Comparison of ENCODE assay signal across 9 cellular contexts in the genomic region with DNA sequence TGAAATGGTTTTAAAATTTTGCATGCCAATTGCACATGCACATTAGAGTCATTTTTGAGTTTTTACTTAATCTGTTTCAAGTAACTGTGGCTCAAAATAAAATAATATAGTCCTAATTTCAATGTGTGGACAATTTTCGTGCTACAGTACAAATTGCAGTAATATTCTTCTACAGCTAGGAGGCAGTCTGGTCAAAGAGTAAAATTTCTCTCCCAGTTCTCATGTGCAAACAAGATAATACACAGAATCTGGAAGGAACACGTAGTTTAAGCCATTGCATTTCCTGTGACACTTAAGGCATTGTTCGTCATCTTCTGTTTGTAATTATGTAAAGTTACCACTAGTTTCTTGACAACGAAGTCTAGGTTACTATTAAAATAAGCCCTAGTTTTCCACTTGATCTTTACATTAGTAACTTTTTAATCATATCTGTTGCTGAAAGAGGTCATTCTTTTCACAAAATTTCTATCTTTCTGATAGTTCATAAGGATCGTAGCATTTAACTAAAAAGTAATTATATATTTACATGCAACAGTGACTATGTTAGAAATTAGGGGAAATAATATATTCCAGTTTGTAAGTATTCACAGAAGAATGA. TPM values are rescaled to one million over a fixed set of nuclear protein-coding genes. Genes with fewer than 3 reads are reported as not detected.
DNase-seq lines count a peak whose midpoint lies in the region; ATAC-seq, FAIRE-seq and TF ChIP-seq lines count a peak whose summit lies in the region.
"Had no signal": no experiment of that assay in that cellular context is flagged by ENCODE, and none has a peak within 500 bp of the region (broad histone marks: within the 10 kb centered on the region; RNA-seq: fewer than 3 reads in every experiment).

No MANE protein-coding gene starts in this region.

- H2AFZ ChIP-seq in PC-9 = no peak overlapping the region

- H3K4me2 ChIP-seq in PC-9 = no peak overlapping the region

- peaks cover 0 to 10% (median 0%) of the 10 kb centered on the region in 7 donors for H3K4me1 Mint-ChIP-seq in naive thymus-derived CD4-positive, alpha-beta T cell

- H3K27me3 Mint-ChIP-seq in naive thymus-derived CD4-positive, alpha-beta T cell = no peaks in the 10 kb centered on the region

- no peaks in the 10 kb centered on the region for H3K4me1 ChIP-seq in PC-9 (replicated peaks; ENCODE audit: insufficient read depth)
- H3K4me1 ChIP-seq in naive thymus-derived CD4-positive, alpha-beta T cell (ENCODE audit: control insufficient read depth in 2 of 2, insufficient read depth in 2 of 2, low read length in 2 of 2) = no peaks in the 10 kb centered on the region

- H3K27me3 ChIP-seq in PC-9 (ENCODE audit: insufficient read depth, low read depth) = no peaks in the 10 kb centered on the region
- no peaks in the 10 kb centered on the region for H3K27me3 ChIP-seq in dorsolateral prefrontal cortex
- no peaks in the 10 kb centered on the region for H3K27me3 ChIP-seq in naive thymus-derived CD4-positive, alpha-beta T cell (ENCODE audit: control insufficient read depth in 2 of 2, insufficient read depth in 2 of 2, low read length in 2 of 2)

- H4K20me1 ChIP-seq in PC-9 (ENCODE audit: insufficient read depth) = no peaks in the 10 kb centered on the region

- POLR2A ChIA-PET in PC-9 (lab: Charles Lee; ENCODE audit: unreplicated experiment) = no interaction called here
- POLR2A ChIA-PET in naive thymus-derived CD4-positive, alpha-beta T cell (lab: Charles Lee) = no interaction called here

- peak overlapping the region in 5 of 9 donors; percentile 41 to 78 (median 51) for H3K27ac Mint-ChIP-seq in naive thymus-derived CD4-positive, alpha-beta T cell

- H3K36me3 Mint-ChIP-seq in naive thymus-derived CD4-positive, alpha-beta T cell = peaks cover 4 to 33% (median 16%) of the 10 kb centered on the region in 5 donors

- intact Hi-C loops in PC-9 (cut with micrococcal nuclease; ENCODE audit: unreplicated experiment) (loop anchor here (2.0 to 10.0 kb wide), 3 partner anchors 78 to 580 kb away; a partner anchor contains a TSS), dorsolateral prefrontal cortex (cut with DNase I) (no loop called here)
- intact Hi-C loops in naive thymus-derived CD4-positive, alpha-beta T cell (cut with micrococcal nuclease) = loop anchor here (1.0 to 10.0 kb wide), 7 partner anchors 17 to 582 kb away; a partner anchor contains a TSS

- no peaks in the 10 kb centered on the region for H3K9me3 ChIP-seq in PC-9 (ENCODE audit: insufficient read depth, low read depth)
- no peaks in the 10 kb centered on the region for H3K9me3 ChIP-seq in naive thymus-derived CD4-positive, alpha-beta T cell (ENCODE audit: control insufficient read depth in 2 of 3, low read length in 3 of 3)

- peak; percentile 95 for ATAC-seq in naive thymus-derived CD4-positive, alpha-beta T cell
- no peak for ATAC-seq in GM18498 (IDR thresholded peaks at IDR 0.05; ENCODE audit: unreplicated experiment)

- no TSS peak for BruUV-seq in PC-9 (replicated peaks; lab: Mats Ljungman, UMichigan)

- DNase-seq in AG08396 (ENCODE audit: low spot score) (peak; percentile 34), GM12892 (ENCODE audit: insufficient read length) (no peak), HTR-8/SVneo (ENCODE audit: insufficient read length, low spot score) (peak; percentile 19), PC-9 (peak in 1 of 2 experiments; percentile 2), dorsolateral prefrontal cortex (no peak), ecto neural progenitor cell (ENCODE audit: low spot score) (no peak)
- DNase-seq in naive thymus-derived CD4-positive, alpha-beta T cell = peak in 7 of 9 donors; percentile 26 to 61 (median 40)
- DNase-seq: left cardiac atrium had no signal

- TF ChIP-seq CTCF in PC-9 (conservative IDR thresholded peaks at IDR 0.05) = peak; percentile 75
- TF ChIP-seq CTCF in dorsolateral prefrontal cortex (IDR thresholded peaks at IDR 0.05 in 54 of 56, conservative IDR thresholded peaks at IDR 0.05 in 2 of 56; ENCODE audit: low read depth in 1 of 56, partially characterized antibody in 56 of 56) = peak; percentile 46 to 85 (median 75)

- H3K79me2 ChIP-seq in PC-9 (ENCODE audit: low read depth) = no peaks in the 10 kb centered on the region

- H3K36me3 ChIP-seq in PC-9 (ENCODE audit: low read depth) = peaks cover 18% of the 10 kb centered on the region; the same call in 1 of the 2 replicates
- H3K36me3 ChIP-seq in naive thymus-derived CD4-positive, alpha-beta T cell (ENCODE audit: control insufficient read depth in 2 of 3, insufficient read depth in 3 of 3, low read length in 3 of 3) = peaks cover 0 to 25% (median 0%) of the 10 kb centered on the region in 3 experiments

- no peaks in the 10 kb centered on the region for H3K9me2 ChIP-seq in PC-9 (ENCODE audit: insufficient read depth)

- H3K4me3 ChIP-seq in PC-9 (no peak overlapping the region), dorsolateral prefrontal cortex (no peak overlapping the region)
- no peak overlapping the region for H3K4me3 ChIP-seq in naive thymus-derived CD4-positive, alpha-beta T cell (ENCODE audit: low read length)

- CTCF ChIA-PET in PC-9 (lab: Charles Lee) = interaction anchor here (0.8 kb wide), 1 partner anchor 30 kb away, joined by 3 read pairs; a partner anchor contains a TSS
- CTCF ChIA-PET in naive thymus-derived CD4-positive, alpha-beta T cell (lab: Charles Lee) = interaction anchor here (0.7 kb wide), 1 partner anchor 26 kb away, joined by 3 read pairs; no protein-coding TSS in a partner anchor

- H3K4me3 Mint-ChIP-seq in naive thymus-derived CD4-positive, alpha-beta T cell = no peak overlapping the region

- no peak for TF ChIP-seq POLR2A in GM12892 (IDR thresholded peaks at IDR 0.05; ENCODE audit: low read depth, low read length)

- H3K9me3 Mint-ChIP-seq in naive thymus-derived CD4-positive, alpha-beta T cell = no peaks in the 10 kb centered on the region

- H3F3A ChIP-seq in PC-9 (ENCODE audit: insufficient read depth, low read depth) = no peaks in the 10 kb centered on the region

- FAIRE-seq in GM12892 (lab: Jason Lieb, UNC) = peak; percentile 83
- FAIRE-seq in HTR-8/SVneo (lab: Jason Lieb, UNC) = no peak

- H3K27ac ChIP-seq in PC-9 (no peak overlapping the region), dorsolateral prefrontal cortex (no peak overlapping the region)
- H3K27ac ChIP-seq in naive thymus-derived CD4-positive, alpha-beta T cell (ENCODE audit: low read depth, low read length) = no peak overlapping the region

RNA-seq across cellular contexts. Expression of a gene that starts 28.9 kb away (rescaled TPM):
- 11.3 TPM for polyA plus RNA-seq in GM12892 (2012; ENCODE audit: missing spikeins)
- total RNA-seq in PC-9 (2021) = 13.7 and 19.6 TPM in 2 replicates
- total RNA-seq in dorsolateral prefrontal cortex = 10 to 100 TPM; 19.6 to 46.4 (median 29.3) TPM
- total RNA-seq in naive thymus-derived CD4-positive, alpha-beta T cell = 10 to 100 TPM; 13.6 to 19.6 (median 18.3) TPM
- polyA plus RNA-seq in naive thymus-derived CD4-positive, alpha-beta T cell = 1 to 10 TPM; 5.3 to 6.8 TPM

RNA-seq across cellular contexts. Expression of a gene that starts 29.5 kb away (rescaled TPM):
- 43.2 TPM for polyA plus RNA-seq in GM12892 (2012; ENCODE audit: missing spikeins)
- total RNA-seq in PC-9 (2021) (104 and 123 TPM in 2 replicates), dorsolateral prefrontal cortex (10 to 100 TPM; 56.1 to 92.2 (median 74.2) TPM)
- total RNA-seq in naive thymus-derived CD4-positive, alpha-beta T cell = 100 to 1,000 TPM; 118 to 195 (median 158) TPM
- 10 to 100 TPM; 40.3 to 76.2 TPM for polyA plus RNA-seq in naive thymus-derived CD4-positive, alpha-beta T cell

RNA-seq across cellular contexts. Expression of a gene that starts 56.4 kb away (rescaled TPM):
- 0.23 TPM for polyA plus RNA-seq in GM12892 (2012; ENCODE audit: missing spikeins)
- not detected in 2 replicates for total RNA-seq in PC-9 (2021)
- total RNA-seq in dorsolateral prefrontal cortex = under 1 TPM in 1 of 120 experiments, not detected in 119; 0.50 TPM
- not detected for total RNA-seq in naive thymus-derived CD4-positive, alpha-beta T cell
- not detected for polyA plus RNA-seq in naive thymus-derived CD4-positive, alpha-beta T cell
- total RNA-seq: left cardiac atrium had no signal

Comparison
In these comparisons a context has a peak if more than half of its experiments do, and no peak if none do; other contexts are left out.
1. DNase-seq: peak in AG08396 (single experiment), HTR-8/SVneo (single experiment) and naive thymus-derived CD4-positive, alpha-beta T cell (7 of 9); none in GM12892 (single experiment), dorsolateral prefrontal cortex (0 of 10) and ecto neural progenitor cell (single experiment).
2. intact Hi-C loops: an anchor here in PC-9 (2.0 to 10.0 kb wide) and naive thymus-derived CD4-positive, alpha-beta T cell (1.0 to 10.0 kb wide); none called in dorsolateral prefrontal cortex.